Comparison of ENCODE assay signal across 8 cellular contexts in genomic region chr11:131867457-131868257, GRCh38.
DNase-seq lines count a peak whose midpoint lies in the region; ATAC-seq and TF ChIP-seq lines count a peak whose summit lies in the region.

No MANE protein-coding gene starts in this region.

- 44 to 51% methylated on average over 10 of the region's 10 CpGs for WGBS in upper lobe of left lung, 2 donors

- peak; percentile 72 for ATAC-seq in HG03378 (IDR thresholded peaks at IDR 0.05; ENCODE audit: unreplicated experiment)
- ATAC-seq in central memory CD8-positive, alpha-beta T cell (replicated peaks; ENCODE audit: extremely low read depth, poor library complexity, severe bottlenecking): peak; percentile 19
- ATAC-seq in left colon: no peak
- peak; percentile 2 to 87 for ATAC-seq in upper lobe of left lung (ENCODE audit: low FRiP score in 2 of 2)

- no peaks in the 10 kb centered on the region for H3K4me1 ChIP-seq in upper lobe of left lung

- no peak overlapping the region for H3K4me3 Mint-ChIP-seq in central memory CD8-positive, alpha-beta T cell

- H3K36me3 Mint-ChIP-seq in central memory CD8-positive, alpha-beta T cell (ENCODE audit: insufficient read depth): no peaks in the 10 kb centered on the region

- TF ChIP-seq EP300 in upper lobe of left lung (IDR thresholded peaks at IDR 0.05): no peak

- intact Hi-C loops in left colon (cut with DNase I, micrococcal nuclease): loop anchor here in 1 of 2 donors (5.0 kb wide), 2 partner anchors 160 to 260 kb away; no protein-coding TSS in a partner anchor

- no peaks in the 10 kb centered on the region for H3K4me1 Mint-ChIP-seq in central memory CD8-positive, alpha-beta T cell

- H3K9me3 Mint-ChIP-seq in central memory CD8-positive, alpha-beta T cell: peaks cover 26% of the 10 kb centered on the region

- in situ Hi-C loops in GM13977 (cut with MboI; ENCODE audit: low pct_unique_long_range_greater_than_20kb, low sequenced_read_pairs, unreplicated experiment): loop anchor here (25.0 kb wide), 1 partner anchor 170 kb away; no protein-coding TSS in a partner anchor

- no peak overlapping the region for H3K27ac Mint-ChIP-seq in central memory CD8-positive, alpha-beta T cell (ENCODE audit: low read depth)

- no peak overlapping the region for H3K27ac ChIP-seq in upper lobe of left lung

- H3K27me3 ChIP-seq in upper lobe of left lung: no peaks in the 10 kb centered on the region

- no peak overlapping the region for H3K4me3 ChIP-seq in AG10803 (ENCODE audit: low read length)
- no peak overlapping the region for H3K4me3 ChIP-seq in upper lobe of left lung

- DNase-seq in AG10803 (ENCODE audit: low read depth): peak; percentile 86
- DNase-seq in GM13977 (ENCODE audit: low spot score): peak; percentile 74
- DNase-seq in NOMO-1 (lab: John Stamatoyannopoulos, UW; ENCODE audit: unreplicated experiment in 2 of 2): peak; percentile 38 to 72
- DNase-seq in central memory CD8-positive, alpha-beta T cell (ENCODE audit: low spot score in 2 of 2): no peak
- DNase-seq in left colon: peak; percentile 38 to 54
- DNase-seq in upper lobe of left lung: peak in 1 of 2 donors; percentile 29
- no peak for DNase-seq in activated naive CD4-positive, alpha-beta T cell treated with anti-CD3 and anti-CD28 coated beads, Interleukin-2, amount 50 U/mL, for 16 hours

- no peaks in the 10 kb centered on the region for H3K27me3 Mint-ChIP-seq in central memory CD8-positive, alpha-beta T cell

- no peak for TF ChIP-seq POLR2A in upper lobe of left lung (IDR thresholded peaks at IDR 0.05)

- no peaks in the 10 kb centered on the region for H3K9me3 ChIP-seq in upper lobe of left lung

- TF ChIP-seq CTCF in AG10803 (conservative IDR thresholded peaks at IDR 0.05; ENCODE audit: low read length): peak; percentile 98
- peak; percentile 82 for TF ChIP-seq CTCF in GM13977 (IDR thresholded peaks at IDR 0.05; ENCODE audit: extremely low read depth, insufficient read depth, missing control alignments)
- peak in 4 of 6 experiments; percentile 28 to 52 (median 42) for TF ChIP-seq CTCF in upper lobe of left lung (IDR thresholded peaks at IDR 0.05)

- H3K36me3 ChIP-seq in upper lobe of left lung: no peaks in the 10 kb centered on the region

Comparison
In these comparisons a context has a peak if more than half of its experiments do, and no peak if none do; other contexts are left out.
1. DNase-seq: peak in AG10803 (single experiment), GM13977 (single experiment), NOMO-1 (2 of 2) and left colon (2 of 2); none in central memory CD8-positive, alpha-beta T cell (0 of 2) and activated naive CD4-positive, alpha-beta T cell treated with anti-CD3 and anti-CD28 coated beads, Interleukin-2, amount 50 U/mL, for 16 hours (single experiment).
2. CTCF ChIP-seq: peak in every context shown above with its lines; median percentile 98 in AG10803; 82 in GM13977; 42 in upper lobe of left lung.